Comparison of ENCODE assay signal across 21 cellular contexts in genomic region chr14:91313852-91314251, GRCh38.
DNase-seq lines count a peak whose midpoint lies in the region; ATAC-seq and TF ChIP-seq lines count a peak whose summit lies in the region.
"Had no signal": no experiment of that assay in that cellular context is flagged by ENCODE, and none has a peak within 500 bp of the region (broad histone marks: within the 10 kb centered on the region; RNA-seq: fewer than 3 reads in every experiment).

No MANE protein-coding gene starts in this region.

- H3K79me1 ChIP-seq in IMR-90 (ENCODE audit: low read depth in 1 of 2, low read length in 2 of 2), result no peaks in the 10 kb centered on the region

- no peak for ATAC-seq in activated T-cell treated with anti-CD3 and anti-CD28 coated beads, Interleukin-2, amount 50 U/mL, for 72 hours (replicated peaks in 1 of 2)
- ATAC-seq in IMR-90 (ENCODE audit: low read depth) (no peak), upper lobe of left lung (ENCODE audit: low FRiP score in 2 of 2) (no peak), GM21825 (IDR thresholded peaks at IDR 0.05; ENCODE audit: unreplicated experiment) (no peak)
- ATAC-seq: left colon had no signal

- no peak for TF ChIP-seq EP300 in upper lobe of left lung (IDR thresholded peaks at IDR 0.05)

- H3K4me3 ChIP-seq in IMR-90 (ENCODE audit: insufficient read depth, low read depth, low read length), result no peak overlapping the region
- no peak overlapping the region for H3K4me3 ChIP-seq in upper lobe of left lung
- H3K4me3 ChIP-seq: sigmoid colon had no signal

- H3K4me1 ChIP-seq in IMR-90 (ENCODE audit: control insufficient read depth, insufficient read depth, low read length) (no peaks in the 10 kb centered on the region), upper lobe of left lung (peaks cover 26 to 42% (median 36%) of the 10 kb centered on the region in 4 donors)

- TF ChIP-seq CTCF in IMR-90 (conservative IDR thresholded peaks at IDR 0.05; ENCODE audit: low read depth, low read length) (no peak), progenitor cell of endocrine pancreas (IDR thresholded peaks at IDR 0.05; ENCODE audit: unreplicated experiment) (no peak), upper lobe of left lung (IDR thresholded peaks at IDR 0.05) (no peak)

- intact Hi-C loops in IMR-90 (cut with micrococcal nuclease), result no loop called here

- no peak overlapping the region for H2AK9ac ChIP-seq in IMR-90 (replicated peaks; ENCODE audit: low read depth, low read length, poor library complexity)

- dilution Hi-C loops in IMR-90 (cut with HindIII; ENCODE audit: low sequenced_read_pairs, unreplicated experiment), result no loop called here

- no peaks in the 10 kb centered on the region for H4K20me1 ChIP-seq in IMR-90 (ENCODE audit: insufficient read depth, low read length)

- no peak overlapping the region for H2BK120ac ChIP-seq in IMR-90 (ENCODE audit: low read depth, low read length)

- H3K27me3 Mint-ChIP-seq in activated T-cell treated with anti-CD3 and anti-CD28 coated beads, Interleukin-2, amount 50 U/mL, for 72 hours (ENCODE audit: low read depth), result no peaks in the 10 kb centered on the region
- no peaks in the 10 kb centered on the region for H3K27me3 Mint-ChIP-seq in activated naive CD8-positive, alpha-beta T cell treated with anti-CD3 and anti-CD28 coated beads for 36 hours
- no peaks in the 10 kb centered on the region for H3K27me3 Mint-ChIP-seq in progenitor cell of endocrine pancreas

- no peaks in the 10 kb centered on the region for H3K9me3 Mint-ChIP-seq in activated T-cell treated with anti-CD3 and anti-CD28 coated beads, Interleukin-2, amount 50 U/mL, for 72 hours
- no peaks in the 10 kb centered on the region for H3K9me3 Mint-ChIP-seq in activated naive CD8-positive, alpha-beta T cell treated with anti-CD3 and anti-CD28 coated beads for 36 hours
- no peaks in the 10 kb centered on the region for H3K9me3 Mint-ChIP-seq in progenitor cell of endocrine pancreas (ENCODE audit: low read depth)

- H3K23ac ChIP-seq in IMR-90 (ENCODE audit: low read depth, low read length), result no peak overlapping the region

- TF ChIP-seq POLR2A in IMR-90 (IDR thresholded peaks at IDR 0.05; ENCODE audit: low read depth, low read length) (no peak), upper lobe of left lung (IDR thresholded peaks at IDR 0.05) (no peak)

- WGBS in IMR-90 (ENCODE audit: extremely low coverage in 2 of 2, insufficient read length in 1 of 2), 2 experiments, result 68% methylated on average over 10 of the region's 14 CpGs; no CpG with 5 or more reads in 1 of the 2 experiments
- WGBS in upper lobe of left lung, 2 donors, result 94 to 96% methylated on average over 12 to 13 of the region's 14 CpGs

- H3K9ac ChIP-seq in IMR-90 (ENCODE audit: low read depth, low read length), result no peak overlapping the region

- H3K27me3 ChIP-seq in IMR-90 (ENCODE audit: control insufficient read depth, insufficient read depth, low read length) (no peaks in the 10 kb centered on the region; the same call in 1 of the 2 replicates), upper lobe of left lung (no peaks in the 10 kb centered on the region)
- H3K27me3 ChIP-seq: sigmoid colon had no signal

- no peak overlapping the region for H3K18ac ChIP-seq in IMR-90 (ENCODE audit: low read depth, low read length)

- DNase-seq in activated T-cell treated with anti-CD3 and anti-CD28 coated beads, Interleukin-2, amount 50 U/mL, for 72 hours, result no peak
- DNase-seq in activated T-cell treated with anti-CD3 and anti-CD28 coated beads, Interleukin-2, amount 50 U/mL, for 1 hour, result no peak
- DNase-seq in IMR-90 (no peak), progenitor cell of endocrine pancreas (ENCODE audit: low spot score, unreplicated experiment) (no peak), upper lobe of left lung (no peak), H4 (ENCODE audit: low spot score) (no peak)
- no peak for DNase-seq in activated naive CD8-positive, alpha-beta T cell treated with anti-CD3 and anti-CD28 coated beads for 36 hours
- DNase-seq: activated effector memory CD4-positive, alpha-beta T cell treated with anti-CD3 and anti-CD28 coated beads, Interleukin-2, amount 50 U/mL, for 16 hours; aorta; C1 segment of cervical spinal cord; DMS153; head of caudate nucleus; left colon; mesendoderm; NCI-H1694 treated with DMSO at 0.1 percent for 48 hours; NCI-H69; sigmoid colon; stimulated activated CD4-positive, alpha-beta T cell treated with anti-CD3 and anti-CD28 coated beads, Interleukin-15, amount 100 ng/mL, for 24 hours; T-helper 9 cell had no signal

- peak overlapping the region; percentile 23 for H2AFZ ChIP-seq in IMR-90 (replicated peaks; ENCODE audit: low read length, poor library complexity)

- H4K8ac ChIP-seq in IMR-90 (ENCODE audit: low read depth in 2 of 2, low read length in 2 of 2), result no peak overlapping the region

- peaks cover 28 to 43% of the 10 kb centered on the region in 2 donors for H3K36me3 Mint-ChIP-seq in activated T-cell treated with anti-CD3 and anti-CD28 coated beads, Interleukin-2, amount 50 U/mL, for 72 hours (ENCODE audit: insufficient read depth in 2 of 2)
- H3K36me3 Mint-ChIP-seq in activated naive CD8-positive, alpha-beta T cell treated with anti-CD3 and anti-CD28 coated beads for 36 hours, result peaks cover 67% of the 10 kb centered on the region
- peaks cover 39% of the 10 kb centered on the region for H3K36me3 Mint-ChIP-seq in progenitor cell of endocrine pancreas (ENCODE audit: insufficient read depth)

- POLR2A ChIA-PET in IMR-90 (lab: Charles Lee; ENCODE audit: unreplicated experiment), result no interaction called here

- H2BK20ac ChIP-seq in IMR-90 (ENCODE audit: low read depth, low read length), result no peak overlapping the region

- H3K14ac ChIP-seq in IMR-90 (replicated peaks; ENCODE audit: low read depth, low read length), result no peak overlapping the region

- peak overlapping the region; percentile 22 for H3K27ac Mint-ChIP-seq in activated T-cell treated with anti-CD3 and anti-CD28 coated beads, Interleukin-2, amount 50 U/mL, for 72 hours
- H3K27ac Mint-ChIP-seq in activated naive CD8-positive, alpha-beta T cell treated with anti-CD3 and anti-CD28 coated beads for 36 hours, result peak overlapping the region; percentile 85
- H3K27ac Mint-ChIP-seq in progenitor cell of endocrine pancreas, result peak overlapping the region; percentile 7
- H3K27ac Mint-ChIP-seq: nephron had no signal

- CTCF ChIA-PET in IMR-90 (lab: Yijun Ruan, JAX), result interaction anchor here (0.6 to 2.5 kb wide), 2 partner anchors 10 to 107 kb away, joined by 5 read pairs; no protein-coding TSS in a partner anchor

- no peak overlapping the region for H3K4me2 ChIP-seq in IMR-90 (ENCODE audit: low read depth, low read length)

- in situ Hi-C loops in IMR-90 (cut with MboI; ENCODE audit: low sequenced_read_pairs), result no loop called here

- no peak overlapping the region for H4K5ac ChIP-seq in IMR-90 (ENCODE audit: low read depth, low read length)

- H3K9me3 ChIP-seq in IMR-90 (ENCODE audit: control insufficient read depth, insufficient read depth, low read length) (no peaks in the 10 kb centered on the region), upper lobe of left lung (no peaks in the 10 kb centered on the region)
- H3K9me3 ChIP-seq: sigmoid colon had no signal

- no peak overlapping the region for H2BK5ac ChIP-seq in IMR-90 (ENCODE audit: low read depth, low read length, poor library complexity, severe bottlenecking)

- no peaks in the 10 kb centered on the region for H3K36me3 ChIP-seq in IMR-90 (ENCODE audit: control insufficient read depth, insufficient read depth, low read length)
- H3K36me3 ChIP-seq in upper lobe of left lung, result peaks cover 6 to 57% (median 42%) of the 10 kb centered on the region in 4 donors
- H3K36me3 ChIP-seq: sigmoid colon had no signal

- peaks cover 95% of the 10 kb centered on the region for H3K4me1 Mint-ChIP-seq in activated T-cell treated with anti-CD3 and anti-CD28 coated beads, Interleukin-2, amount 50 U/mL, for 72 hours (ENCODE audit: low read depth)
- H3K4me1 Mint-ChIP-seq in activated naive CD8-positive, alpha-beta T cell treated with anti-CD3 and anti-CD28 coated beads for 36 hours, result peaks cover 72% of the 10 kb centered on the region
- H3K4me1 Mint-ChIP-seq in progenitor cell of endocrine pancreas (ENCODE audit: low read depth), result no peaks in the 10 kb centered on the region

- H3K9me1 ChIP-seq in IMR-90 (ENCODE audit: insufficient read depth, low read length), result no peaks in the 10 kb centered on the region

- no peak overlapping the region for H3K56ac ChIP-seq in IMR-90 (ENCODE audit: extremely low read depth, insufficient read depth, low read length)

- H3K27ac ChIP-seq in IMR-90 (ENCODE audit: insufficient read depth, low read length) (no peak overlapping the region), upper lobe of left lung (no peak overlapping the region)
- H3K27ac ChIP-seq: sigmoid colon had no signal

- no peak overlapping the region for H2AK5ac ChIP-seq in IMR-90 (ENCODE audit: low read depth, low read length)

- peak overlapping the region in 1 of 2 donors; percentile 49 for H3K4me3 Mint-ChIP-seq in activated T-cell treated with anti-CD3 and anti-CD28 coated beads, Interleukin-2, amount 50 U/mL, for 72 hours
- no peak overlapping the region for H3K4me3 Mint-ChIP-seq in activated naive CD8-positive, alpha-beta T cell treated with anti-CD3 and anti-CD28 coated beads for 36 hours
- no peak overlapping the region for H3K4me3 Mint-ChIP-seq in progenitor cell of endocrine pancreas (ENCODE audit: low read depth)
- H3K4me3 Mint-ChIP-seq: nephron had no signal

- H2BK15ac ChIP-seq in IMR-90 (ENCODE audit: low read depth, low read length), result no peak overlapping the region

- H3K4ac ChIP-seq in IMR-90 (ENCODE audit: low read depth, low read length), result no peak overlapping the region

- no peak for TF ChIP-seq RAD21 in IMR-90 (IDR thresholded peaks at IDR 0.05; ENCODE audit: low read length)

- BruUV-seq in IMR-90 (replicated peaks; lab: Mats Ljungman, UMichigan), result no TSS peak

- no peak overlapping the region for H4K91ac ChIP-seq in IMR-90 (ENCODE audit: insufficient read depth, low read depth, low read length)

TF ChIP-seq in IMR-90, 13 proteins besides CTCF, POLR2A, EP300 and RAD21 (continues in another document):
- no peak for TF ChIP-seq BHLHE40 (IDR thresholded peaks at IDR 0.05; ENCODE audit: low read depth, low read length)
- no peak for TF ChIP-seq CEBPB (IDR thresholded peaks at IDR 0.05; ENCODE audit: low read depth, low read length)
- no peak for TF ChIP-seq FOS (IDR thresholded peaks at IDR 0.05; ENCODE audit: low read depth, low read length)
- TF ChIP-seq SMC3 (IDR thresholded peaks at IDR 0.05; ENCODE audit: low read depth, low read length), result no peak
- no peak for TF ChIP-seq NFE2L2 (IDR thresholded peaks at IDR 0.05; ENCODE audit: low read depth, low read length)
- TF ChIP-seq ELK1 (IDR thresholded peaks at IDR 0.05; ENCODE audit: borderline replicate concordance, low read depth, low read length), result no peak

Comparison
In these comparisons a context has a peak if more than half of its experiments do, and no peak if none do; other contexts are left out.
1. H3K27ac Mint-ChIP-seq: peak in every context shown above with its lines; median percentile 85 in activated naive CD8-positive, alpha-beta T cell treated with anti-CD3 and anti-CD28 coated beads for 36 hours; 22 in activated T-cell treated with anti-CD3 and anti-CD28 coated beads, Interleukin-2, amount 50 U/mL, for 72 hours; 7 in progenitor cell of endocrine pancreas.